ENCODE assay signal across 12 cellular contexts in genomic region chr10:114754445-114755320, GRCh38.
DNase-seq lines count a peak whose midpoint lies in the region; ATAC-seq, FAIRE-seq and TF ChIP-seq lines count a peak whose summit lies in the region.
"Had no signal": no experiment of that assay in that cellular context is flagged by ENCODE, and none has a peak within 500 bp of the region (broad histone marks: within the 10 kb centered on the region; RNA-seq: fewer than 3 reads in every experiment).

No MANE protein-coding gene starts in this region.

- POLR2A ChIA-PET in A549 (lab: Yijun Ruan, JAX): no interaction called here

- H3K4me3 ChIP-seq in A549 (no peak overlapping the region), Peyer's patch (no peak overlapping the region)
- H3K4me3 ChIP-seq: SK-N-MC, upper lobe of left lung had no signal

- H3K36me3 ChIP-seq in Peyer's patch: no peaks in the 10 kb centered on the region
- H3K36me3 ChIP-seq: upper lobe of left lung had no signal

- DNase-seq in A549 (ENCODE audit: low read depth in 1 of 2, low spot score in 1 of 2): no peak
- peak; percentile 77 for DNase-seq in HT-29 (ENCODE audit: low spot score)
- DNase-seq in cerebellum (ENCODE audit: low spot score): peak; percentile 33
- DNase-seq in Peyer's patch: no peak
- DNase-seq in midbrain (lab: John Stamatoyannopoulos, UW): no peak
- DNase-seq in DMS79 treated with DMSO at 0.1 percent for 48 hours (lab: John Stamatoyannopoulos, UW): no peak
- DNase-seq: activated CD8-positive, alpha-beta T cell treated with anti-CD3 and anti-CD28 coated beads for 36 hours; upper lobe of left lung had no signal

- TF ChIP-seq CTCF in A549 (IDR thresholded peaks at IDR 0.05) (no peak), Peyer's patch (IDR thresholded peaks at IDR 0.05) (no peak)

- FAIRE-seq in A549 (lab: Jason Lieb, UNC): no peak
- FAIRE-seq: endothelial cell of umbilical vein had no signal

- peak overlapping the region; percentile 36 for H3K4me2 ChIP-seq in A549

- CTCF ChIA-PET in A549 (lab: Yijun Ruan, JAX): no interaction called here

- H3K4me1 ChIP-seq in A549 (peaks cover 11% of the 10 kb centered on the region; the same call in 2 of the 3 replicates), Peyer's patch (peaks cover 0 to 5% (median 0%) of the 10 kb centered on the region in 4 donors)

- peak; percentile 19 to 23; a peak in 2 of 6 replicates for ATAC-seq in A549
- ATAC-seq in GM19324 (IDR thresholded peaks at IDR 0.05; ENCODE audit: low FRiP score, unreplicated experiment): no peak
- ATAC-seq: activated CD8-positive, alpha-beta T cell treated with anti-CD3 and anti-CD28 coated beads for 36 hours had no signal

- no peak for TF ChIP-seq EP300 in A549 (IDR thresholded peaks at IDR 0.05)

- 74% methylated on average over 15 of the region's 15 CpGs for whole genome bisulfite sequencing in A549 (ENCODE audit: missing lambda C conversion rate)

- H3K9me3 ChIP-seq in A549 (no peaks in the 10 kb centered on the region), Peyer's patch (no peaks in the 10 kb centered on the region)
- H3K9me3 ChIP-seq: upper lobe of left lung had no signal

- TF ChIP-seq POLR2A in A549 (IDR thresholded peaks at IDR 0.05; ENCODE audit: low read length) (no peak), Peyer's patch (IDR thresholded peaks at IDR 0.05) (no peak)

- H3K27me3 ChIP-seq in layer of hippocampus (ENCODE audit: control insufficient read depth, insufficient read depth, low read length) (no peaks in the 10 kb centered on the region), Peyer's patch (no peaks in the 10 kb centered on the region)
- H3K27me3 ChIP-seq: upper lobe of left lung had no signal

- no peak for TF ChIP-seq RAD21 in A549 (conservative IDR thresholded peaks at IDR 0.05 in 1 of 2, IDR thresholded peaks at IDR 0.05 in 1 of 2)

- peak overlapping the region in 1 of 2 experiments; percentile 48; a peak in 1 of 6 replicates for H3K27ac ChIP-seq in A549
- H3K27ac ChIP-seq in layer of hippocampus (ENCODE audit: low read depth, low read length): peak overlapping the region; percentile 52
- H3K27ac ChIP-seq in Peyer's patch: peak overlapping the region in 1 of 4 donors; percentile 33
- H3K27ac ChIP-seq: SK-N-MC, upper lobe of left lung had no signal

TF ChIP-seq in A549, 52 proteins besides CTCF, POLR2A, EP300 and RAD21:
- no peak for TF ChIP-seq HOXB13 (CRISPR knock-in tag; IDR thresholded peaks at IDR 0.05; ENCODE audit: low read depth)
- no peak for TF ChIP-seq HEYL (CRISPR knock-in tag; IDR thresholded peaks at IDR 0.05)
- no peak for TF ChIP-seq BCL3 (IDR thresholded peaks at IDR 0.05)
- no peak for TF ChIP-seq ELK1 (IDR thresholded peaks at IDR 0.05; ENCODE audit: low read depth, low read length)
- TF ChIP-seq NR3C1 (IDR thresholded peaks at IDR 0.05): no peak
- TF ChIP-seq NPAS2 (CRISPR knock-in tag; IDR thresholded peaks at IDR 0.05; ENCODE audit: borderline replicate concordance): no peak
- TF ChIP-seq POLR2AphosphoS2 (conservative IDR thresholded peaks at IDR 0.05; ENCODE audit: low read length): no peak
- TF ChIP-seq FOSL2 (IDR thresholded peaks at IDR 0.05): no peak
- TF ChIP-seq FOSL2 (CRISPR knock-in tag; IDR thresholded peaks at IDR 0.05): no peak

Comparison
In these comparisons a context has a peak if more than half of its experiments do, and no peak if none do; other contexts are left out.
1. DNase-seq: peak in HT-29 (single experiment) and cerebellum (single experiment); none in A549 (0 of 2), Peyer's patch (0 of 3), midbrain (single experiment) and DMS79 treated with DMSO at 0.1 percent for 48 hours (single experiment).